ENCODE assay signal across 15 cellular contexts in genomic region chr14:68653108-68653507, GRCh38.
DNase-seq lines count a peak whose midpoint lies in the region; ATAC-seq, FAIRE-seq and TF ChIP-seq lines count a peak whose summit lies in the region.
"Had no signal": no experiment of that assay in that cellular context is flagged by ENCODE, and none has a peak within 500 bp of the region (broad histone marks: within the 10 kb centered on the region; RNA-seq: fewer than 3 reads in every experiment).

No MANE protein-coding gene starts in this region.

- H3K4me1 ChIP-seq in K562 (replicated peaks in 1 of 2; ENCODE audit: control insufficient read depth in 2 of 2, insufficient read depth in 2 of 2, low read length in 2 of 2), result peaks cover 11 to 26% of the 10 kb centered on the region in 2 experiments
- no peaks in the 10 kb centered on the region for H3K4me1 ChIP-seq in endodermal cell (ENCODE audit: control insufficient read depth, insufficient read depth, low read length)
- peaks cover 12 to 35% of the 10 kb centered on the region in 2 donors for H3K4me1 ChIP-seq in muscle layer of duodenum (ENCODE audit: control insufficient read depth in 1 of 2, insufficient read depth in 2 of 2, low read length in 2 of 2)
- peaks cover 33% of the 10 kb centered on the region for H3K4me1 ChIP-seq in testis

- no peak for TF ChIP-seq CTCF in K562 (IDR thresholded peaks at IDR 0.05 in 2 of 3, conservative IDR thresholded peaks at IDR 0.05 in 1 of 3; ENCODE audit: insufficient read depth in 2 of 3, low read depth in 1 of 3, low read length in 3 of 3)
- TF ChIP-seq CTCF in endodermal cell (conservative IDR thresholded peaks at IDR 0.05), result no peak
- no peak for TF ChIP-seq CTCF in testis (IDR thresholded peaks at IDR 0.05)

- DNase-seq in K562 (ENCODE audit: extremely low read depth in 1 of 4, low spot score in 3 of 4) (no peak), endodermal cell (peak; percentile 14), testis (no peak), COLO668 (lab: John Stamatoyannopoulos, UW; ENCODE audit: unreplicated experiment) (no peak), NCI-H2171 treated with DMSO at 0.1 percent for 48 hours (lab: John Stamatoyannopoulos, UW) (no peak), NCI-H1694 (lab: John Stamatoyannopoulos, UW) (no peak)
- DNase-seq: CD8-positive, alpha-beta memory T cell; NCI-H1092; NCI-H1694 treated with DMSO at 0.1 percent for 48 hours; NCI-H446; PC-9 had no signal

- WGBS in K562 (ENCODE audit: insufficient coverage, low coverage, missing lambda C conversion rate), result 62% methylated on average over 6 of the region's 6 CpGs
- WGBS in endodermal cell (ENCODE audit: insufficient coverage in 1 of 2, insufficient read length in 1 of 2), 2 experiments, result 86 to 91% methylated on average over 2 to 6 of the region's 6 CpGs
- WGBS in testis, 2 donors, result 88 to 91% methylated on average over 6 of the region's 6 CpGs

- H3K27ac Mint-ChIP-seq in endodermal cell, result no peak overlapping the region

- TF ChIP-seq POLR2A in K562 (conservative IDR thresholded peaks at IDR 0.05), result no peak
- no peak for TF ChIP-seq POLR2A in testis (IDR thresholded peaks at IDR 0.05)

- no peak for TF ChIP-seq EP300 in K562 (IDR thresholded peaks at IDR 0.05; ENCODE audit: low read length)

- no peak for ATAC-seq in K562
- ATAC-seq in GM21786 (IDR thresholded peaks at IDR 0.05; ENCODE audit: unreplicated experiment), result no peak

- H3K27ac ChIP-seq in K562 (ENCODE audit: extremely low read depth, low read depth, low read length) (no peak overlapping the region), endodermal cell (ENCODE audit: low read depth, low read length) (no peak overlapping the region), muscle layer of duodenum (ENCODE audit: low read length) (peak overlapping the region; percentile 88), testis (peak overlapping the region; percentile 45 to 70)
- H3K27ac ChIP-seq: BLaER1, KMS-11, PC-9 had no signal

- no peaks in the 10 kb centered on the region for H3K36me3 ChIP-seq in K562 (ENCODE audit: control insufficient read depth, insufficient read depth, low read length)
- no peaks in the 10 kb centered on the region for H3K36me3 ChIP-seq in endodermal cell (ENCODE audit: control insufficient read depth, insufficient read depth, low read length)
- no peaks in the 10 kb centered on the region for H3K36me3 ChIP-seq in muscle layer of duodenum (ENCODE audit: control insufficient read depth in 1 of 2, insufficient read depth in 2 of 2, low read length in 2 of 2)
- H3K36me3 ChIP-seq in testis (ENCODE audit: low read depth, missing control alignments), result no peaks in the 10 kb centered on the region

- H3K9ac ChIP-seq in K562 (ENCODE audit: insufficient read depth in 1 of 2, low read depth in 2 of 2, low read length in 2 of 2) (no peak overlapping the region), endodermal cell (ENCODE audit: extremely low read depth, low read length, poor library complexity, severe bottlenecking) (no peak overlapping the region)
- H3K9ac ChIP-seq: BLaER1, KMS-11 had no signal

- no peak overlapping the region for H3K4me3 Mint-ChIP-seq in endodermal cell
- H3K4me3 Mint-ChIP-seq: CD8-positive, alpha-beta memory T cell had no signal

- no peaks in the 10 kb centered on the region for H3K9me1 ChIP-seq in K562 (ENCODE audit: control insufficient read depth, insufficient read depth, low read length)

- H3K27me3 Mint-ChIP-seq in endodermal cell (ENCODE audit: insufficient read depth), result no peaks in the 10 kb centered on the region
- H3K27me3 Mint-ChIP-seq: CD8-positive, alpha-beta memory T cell had no signal

- no peak for TF ChIP-seq RAD21 in K562 (CRISPR knock-in tag; conservative IDR thresholded peaks at IDR 0.05 in 1 of 2, IDR thresholded peaks at IDR 0.05 in 1 of 2)

- H3K9me3 ChIP-seq in K562 (replicated peaks; ENCODE audit: control insufficient read depth, insufficient read depth, low read depth, low read length) (no peaks in the 10 kb centered on the region), endodermal cell (ENCODE audit: control insufficient read depth, low read length) (no peaks in the 10 kb centered on the region), muscle layer of duodenum (ENCODE audit: control insufficient read depth in 1 of 2, low read length in 2 of 2) (no peaks in the 10 kb centered on the region), testis (no peaks in the 10 kb centered on the region)

- intact Hi-C loops in K562 (cut with micrococcal nuclease), result no loop called here
- intact Hi-C loops in testis (cut with DNase I; ENCODE audit: low total_unique reads), result no loop called here

- H3K36me3 Mint-ChIP-seq in endodermal cell (ENCODE audit: low read depth), result no peaks in the 10 kb centered on the region
- H3K36me3 Mint-ChIP-seq: CD8-positive, alpha-beta memory T cell had no signal

- H3K4me3 ChIP-seq in K562, result no peak overlapping the region
- H3K4me3 ChIP-seq in endodermal cell (ENCODE audit: low read length), result no peak overlapping the region
- peak overlapping the region in 1 of 2 donors; percentile 34 for H3K4me3 ChIP-seq in muscle layer of duodenum (ENCODE audit: low read depth in 1 of 2, low read length in 2 of 2)
- no peak overlapping the region for H3K4me3 ChIP-seq in testis
- H3K4me3 ChIP-seq: BLaER1, PC-9 had no signal

- no TSS peak for BruUV-seq in K562 (replicated peaks; lab: Mats Ljungman, UMichigan)

- FAIRE-seq in K562 (lab: Jason Lieb, UNC), result no peak

- H3K4me2 ChIP-seq in K562 (ENCODE audit: insufficient read depth, low read length), result no peak overlapping the region
- H3K4me2 ChIP-seq: BLaER1, KMS-11, PC-9 had no signal

- in situ Hi-C loops in K562 (cut with MboI), result no loop called here

- POLR2A ChIA-PET in K562 (lab: Yijun Ruan, JAX), result no interaction called here

- H3K9me3 Mint-ChIP-seq in endodermal cell, result no peaks in the 10 kb centered on the region
- H3K9me3 Mint-ChIP-seq: CD8-positive, alpha-beta memory T cell had no signal

- CTCF ChIA-PET in K562 (lab: Yijun Ruan, JAX; ENCODE audit: low intra/inter-chr PET ratio), result no interaction called here

- no peak overlapping the region for H2AFZ ChIP-seq in K562 (ENCODE audit: low read depth, low read length)
- H2AFZ ChIP-seq: PC-9 had no signal

- H4K20me1 ChIP-seq in K562 (replicated peaks; ENCODE audit: control insufficient read depth, insufficient read depth, low read length), result no peaks in the 10 kb centered on the region
- H4K20me1 ChIP-seq: BLaER1 had no signal

- H3K79me2 ChIP-seq in K562 (ENCODE audit: control insufficient read depth, insufficient read depth, low read length), result no peaks in the 10 kb centered on the region

- H3K27me3 ChIP-seq in K562 (ENCODE audit: control insufficient read depth in 2 of 2, insufficient read depth in 2 of 2, low read length in 2 of 2) (no peaks in the 10 kb centered on the region), endodermal cell (ENCODE audit: control insufficient read depth, insufficient read depth, low read length, poor library complexity, severe bottlenecking) (no peaks in the 10 kb centered on the region), muscle layer of duodenum (ENCODE audit: low read depth, low read length) (no peaks in the 10 kb centered on the region), testis (no peaks in the 10 kb centered on the region)
- H3K27me3 ChIP-seq: BLaER1 had no signal

- peaks cover 7% of the 10 kb centered on the region for H3K4me1 Mint-ChIP-seq in endodermal cell

TF ChIP-seq in K562, 482 proteins besides CTCF, POLR2A, EP300 and RAD21:
- no peak for TF ChIP-seq TFAM (CRISPR knock-in tag; conservative IDR thresholded peaks at IDR 0.05)
- peak; percentile 32 for TF ChIP-seq ZNF121 (CRISPR knock-in tag; conservative IDR thresholded peaks at IDR 0.05)

Comparison
In these comparisons a context has a peak if more than half of its experiments do, and no peak if none do; other contexts are left out.
1. H3K27ac ChIP-seq: peak in muscle layer of duodenum (single experiment) and testis (2 of 2); none in K562 (single experiment) and endodermal cell (single experiment).